ENCODE assay signal across 9 cellular contexts in the genomic region with DNA sequence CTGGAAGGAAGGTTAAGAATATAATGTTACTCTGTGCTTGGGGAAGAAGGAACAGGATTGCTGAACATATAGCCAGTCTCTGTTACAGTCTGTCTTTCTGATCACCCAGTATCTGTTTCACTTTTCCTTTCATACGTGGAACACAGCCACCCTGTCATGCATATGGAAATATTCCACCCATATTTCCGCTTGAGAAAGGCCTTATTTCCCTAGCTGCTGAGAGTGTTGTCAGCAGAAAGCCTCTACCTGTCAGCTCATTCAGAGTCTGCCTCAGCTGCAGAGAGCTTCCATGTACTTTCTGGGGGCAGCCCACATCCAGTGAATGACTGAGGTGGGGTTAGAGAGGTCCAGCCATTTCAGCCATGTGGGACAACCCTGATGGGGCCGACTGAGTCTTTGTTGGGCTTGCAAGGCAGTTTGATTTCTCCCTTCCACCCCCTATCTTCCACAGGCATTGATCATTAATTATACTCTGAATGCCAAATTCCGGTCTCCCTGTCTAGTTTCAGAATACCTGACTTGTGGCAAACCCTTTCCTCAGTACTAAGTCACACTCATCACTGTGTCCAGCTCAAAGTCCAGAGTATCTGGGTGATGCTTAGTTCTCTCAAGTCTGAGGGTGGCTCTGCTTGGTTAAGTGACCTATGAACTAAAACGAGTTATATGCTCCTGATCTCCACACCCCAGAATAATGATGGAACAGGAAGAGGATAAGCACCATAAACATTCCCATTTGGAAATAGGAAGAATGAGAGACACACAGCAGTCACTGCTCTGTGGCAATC. TPM values are rescaled to one million over a fixed set of nuclear protein-coding genes. Genes with fewer than 3 reads are reported as not detected.
DNase-seq lines count a peak whose midpoint lies in the region; ATAC-seq and TF ChIP-seq lines count a peak whose summit lies in the region.
"Had no signal": no experiment of that assay in that cellular context is flagged by ENCODE, and none has a peak within 500 bp of the region (broad histone marks: within the 10 kb centered on the region; RNA-seq: fewer than 3 reads in every experiment).

No MANE protein-coding gene starts in this region.

- no peaks in the 10 kb centered on the region for H3K27me3 ChIP-seq in CD8-positive, alpha-beta T cell (ENCODE audit: insufficient read depth, low read length)
- no peaks in the 10 kb centered on the region for H3K27me3 ChIP-seq in Caco-2 (replicated peaks; ENCODE audit: control insufficient read depth, insufficient read depth, low read length)

- DNase-seq in CD8-positive, alpha-beta T cell = no peak
- DNase-seq in activated B cell treated with CpG ODN at 0.5 μM for 24 hours (no peak), Caco-2 (no peak), putamen (ENCODE audit: low spot score) (no peak)
- DNase-seq in activated CD8-positive, alpha-beta memory T cell treated with anti-CD3 and anti-CD28 coated beads, Interleukin-2, amount 50 U/mL, for 48 hours = no peak
- DNase-seq in stimulated activated CD4-positive, alpha-beta T cell treated with anti-CD3 and anti-CD28 coated beads, Interleukin-1b, Interleukin-23, amount 100 ng/mL, for 48 hours = no peak

- no peak for TF ChIP-seq CTCF in CD8-positive, alpha-beta T cell (IDR thresholded peaks at IDR 0.05)
- TF ChIP-seq CTCF in activated B cell treated with CpG ODN at 0.5 μM for 24 hours (IDR thresholded peaks at IDR 0.05) = no peak
- TF ChIP-seq CTCF in Caco-2 (IDR thresholded peaks at IDR 0.05; ENCODE audit: insufficient read depth in 1 of 2, low read depth in 1 of 2, low read length in 1 of 2, severe bottlenecking in 1 of 2, unreplicated experiment in 1 of 2) = no peak

- H3K9me3 ChIP-seq in CD8-positive, alpha-beta T cell (ENCODE audit: low read length) = no peaks in the 10 kb centered on the region
- H3K9me3 ChIP-seq in Caco-2 = no peaks in the 10 kb centered on the region

- intact Hi-C loops in CD8-positive, alpha-beta T cell (cut with DNase I, micrococcal nuclease) = no loop called here
- intact Hi-C loops in activated B cell treated with CpG ODN at 0.5 μM for 24 hours (cut with micrococcal nuclease) (loop anchor here (5.0 kb wide), 1 partner anchor 199 kb away; a partner anchor contains a TSS), Caco-2 (cut with micrococcal nuclease; ENCODE audit: unreplicated experiment) (no loop called here)

- H3K4me1 ChIP-seq in CD8-positive, alpha-beta T cell (ENCODE audit: insufficient read depth, low read length) = no peaks in the 10 kb centered on the region
- no peaks in the 10 kb centered on the region for H3K4me1 ChIP-seq in Caco-2

- no peak overlapping the region for H3K4me3 ChIP-seq in CD8-positive, alpha-beta T cell (ENCODE audit: low read depth, low read length)
- no peak overlapping the region for H3K4me3 ChIP-seq in Caco-2 (ENCODE audit: low read depth, low read length)

- H3K4me3 Mint-ChIP-seq in CD8-positive, alpha-beta T cell = no peak overlapping the region
- H3K4me3 Mint-ChIP-seq in activated B cell treated with CpG ODN at 0.5 μM for 24 hours (peak overlapping the region; percentile 15), Caco-2 (ENCODE audit: unreplicated experiment) (no peak overlapping the region)

- no peak for ATAC-seq in CD8-positive, alpha-beta T cell
- ATAC-seq in GM19043 (IDR thresholded peaks at IDR 0.05; ENCODE audit: low read depth, unreplicated experiment) = peak; percentile 82
- ATAC-seq in HG02981 (IDR thresholded peaks at IDR 0.05; ENCODE audit: unreplicated experiment) = peak; percentile 94
- ATAC-seq in activated B cell treated with CpG ODN at 0.5 μM for 24 hours (ENCODE audit: low read depth) = peak; percentile 92

- CTCF ChIA-PET in CD8-positive, alpha-beta T cell (lab: Charles Lee) = no interaction called here
- CTCF ChIA-PET in activated B cell treated with CpG ODN at 0.5 μM for 24 hours (lab: Charles Lee) = interaction anchor here (1.9 kb wide), 1 partner anchor 79 kb away, joined by 5 read pairs; no protein-coding TSS in a partner anchor
- CTCF ChIA-PET in Caco-2 (lab: Charles Lee) = no interaction called here

- no peaks in the 10 kb centered on the region for H3K36me3 Mint-ChIP-seq in CD8-positive, alpha-beta T cell
- H3K36me3 Mint-ChIP-seq in activated B cell treated with CpG ODN at 0.5 μM for 24 hours (ENCODE audit: low read depth) = no peaks in the 10 kb centered on the region
- no peaks in the 10 kb centered on the region for H3K36me3 Mint-ChIP-seq in Caco-2 (ENCODE audit: insufficient read depth, unreplicated experiment)

- H3K4me1 Mint-ChIP-seq in CD8-positive, alpha-beta T cell (ENCODE audit: low read depth) = peaks cover 3% of the 10 kb centered on the region
- peaks cover 31% of the 10 kb centered on the region for H3K4me1 Mint-ChIP-seq in activated B cell treated with CpG ODN at 0.5 μM for 24 hours
- H3K4me1 Mint-ChIP-seq in Caco-2 (ENCODE audit: low read depth, unreplicated experiment) = no peaks in the 10 kb centered on the region

- no TSS peak for BruUV-seq in Caco-2 (replicated peaks; lab: Mats Ljungman, UMichigan)

- H3K27ac Mint-ChIP-seq in CD8-positive, alpha-beta T cell = peak overlapping the region; percentile 22
- H3K27ac Mint-ChIP-seq in activated B cell treated with CpG ODN at 0.5 μM for 24 hours (peak overlapping the region; percentile 92), Caco-2 (ENCODE audit: unreplicated experiment) (no peak overlapping the region)

- H3K27ac ChIP-seq in CD8-positive, alpha-beta T cell (ENCODE audit: low read depth, low read length) = no peak overlapping the region

- no peaks in the 10 kb centered on the region for H3K36me3 ChIP-seq in CD8-positive, alpha-beta T cell (ENCODE audit: insufficient read depth, low read length)
- H3K36me3 ChIP-seq in Caco-2 (ENCODE audit: control insufficient read depth, insufficient read depth, low read length) = no peaks in the 10 kb centered on the region

- no peaks in the 10 kb centered on the region for H3K27me3 Mint-ChIP-seq in CD8-positive, alpha-beta T cell (ENCODE audit: low read depth)
- H3K27me3 Mint-ChIP-seq in activated B cell treated with CpG ODN at 0.5 μM for 24 hours (no peaks in the 10 kb centered on the region), Caco-2 (ENCODE audit: insufficient read depth, unreplicated experiment) (peaks cover 3% of the 10 kb centered on the region)

- POLR2A ChIA-PET in CD8-positive, alpha-beta T cell (lab: Charles Lee) = interaction anchor here (0.6 kb wide), 1 partner anchor 1970 kb away, joined by 3 read pairs; no protein-coding TSS in a partner anchor
- POLR2A ChIA-PET in activated B cell treated with CpG ODN at 0.5 μM for 24 hours (lab: Charles Lee) (interaction anchor here (0.9 to 1.4 kb wide), 3 partner anchors 8 to 22 kb away, joined by 3 to 5 read pairs (median 4); a partner anchor contains a TSS), Caco-2 (lab: Charles Lee) (no interaction called here)

- H3K9me3 Mint-ChIP-seq in CD8-positive, alpha-beta T cell = no peaks in the 10 kb centered on the region
- H3K9me3 Mint-ChIP-seq in activated B cell treated with CpG ODN at 0.5 μM for 24 hours = no peaks in the 10 kb centered on the region
- no peaks in the 10 kb centered on the region for H3K9me3 Mint-ChIP-seq in Caco-2 (ENCODE audit: unreplicated experiment)

RNA-seq across cellular contexts. Expression of a gene that starts 6.6 kb away (rescaled TPM):
- total RNA-seq in CD8-positive, alpha-beta T cell = not detected
- total RNA-seq in activated B cell treated with CpG ODN at 0.5 μM for 24 hours (not detected in 2 replicates), Caco-2 (2022) (not detected in 2 replicates)
- total RNA-seq: LHCN-M2 had no signal

RNA-seq across cellular contexts. Expression of a gene that starts 22.5 kb away (rescaled TPM):
- total RNA-seq in CD8-positive, alpha-beta T cell = 1 to 10 TPM; 6.5 to 6.9 TPM
- total RNA-seq in activated B cell treated with CpG ODN at 0.5 μM for 24 hours = 5.8 and 7.2 TPM in 2 replicates
- total RNA-seq in Caco-2 (2022) = 26.6 and 27.0 TPM in 2 replicates

RNA-seq across cellular contexts. Expression of a gene that starts 58.3 kb away (rescaled TPM):
- 10 to 100 TPM; 23.2 to 25.5 TPM for total RNA-seq in CD8-positive, alpha-beta T cell
- total RNA-seq in activated B cell treated with CpG ODN at 0.5 μM for 24 hours (26.1 and 30.9 TPM in 2 replicates), Caco-2 (2022) (20.0 and 27.2 TPM in 2 replicates)
